1 cellular context compared by ENCODE assay signal in the genomic region with DNA sequence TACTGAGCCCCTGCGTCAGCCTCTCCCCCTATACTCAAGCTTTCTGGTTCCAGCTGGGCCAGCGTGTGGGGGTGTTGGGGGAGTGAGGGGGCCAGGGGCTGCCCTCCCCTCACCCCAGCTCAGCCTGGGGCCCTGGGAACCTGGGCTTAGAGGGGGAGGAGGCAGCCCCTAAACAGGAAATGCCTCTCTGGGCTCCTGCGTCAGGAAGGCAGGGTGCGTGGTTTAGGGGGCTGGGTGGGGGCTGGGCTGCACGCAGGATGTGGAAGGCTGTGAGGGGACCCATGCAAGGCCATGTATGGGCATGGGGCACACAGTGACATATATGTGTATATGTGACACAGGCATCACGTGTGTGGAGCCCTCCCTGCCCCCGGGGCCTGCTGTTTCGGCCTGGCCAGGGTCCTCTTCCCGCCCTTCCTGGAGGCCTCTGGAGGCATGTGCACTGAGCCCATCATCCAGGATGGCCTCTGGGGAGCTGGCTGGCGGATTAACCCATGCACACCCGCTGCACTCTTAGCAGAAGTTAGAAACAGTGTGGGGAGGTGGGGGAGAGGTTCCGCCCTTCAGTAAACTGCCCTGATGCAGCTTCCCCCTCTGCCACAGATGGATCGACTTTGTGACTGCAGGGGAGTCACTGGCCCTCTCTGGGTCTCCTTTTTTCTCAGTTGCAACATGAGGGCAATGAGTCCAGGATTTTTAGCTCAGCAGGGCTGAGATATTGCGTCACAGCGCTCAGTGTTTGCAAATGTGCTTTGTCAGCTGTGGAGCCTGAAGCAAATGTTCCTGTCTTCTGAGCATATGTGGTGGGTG.
TF ChIP-seq lines count a peak whose summit lies in the region.

No MANE protein-coding gene starts in this region.

TF ChIP-seq in HepG2, 621 proteins besides CTCF, POLR2A, EP300 and RAD21 (continued from another document and continues in another):
- TF ChIP-seq, protein P1, sequence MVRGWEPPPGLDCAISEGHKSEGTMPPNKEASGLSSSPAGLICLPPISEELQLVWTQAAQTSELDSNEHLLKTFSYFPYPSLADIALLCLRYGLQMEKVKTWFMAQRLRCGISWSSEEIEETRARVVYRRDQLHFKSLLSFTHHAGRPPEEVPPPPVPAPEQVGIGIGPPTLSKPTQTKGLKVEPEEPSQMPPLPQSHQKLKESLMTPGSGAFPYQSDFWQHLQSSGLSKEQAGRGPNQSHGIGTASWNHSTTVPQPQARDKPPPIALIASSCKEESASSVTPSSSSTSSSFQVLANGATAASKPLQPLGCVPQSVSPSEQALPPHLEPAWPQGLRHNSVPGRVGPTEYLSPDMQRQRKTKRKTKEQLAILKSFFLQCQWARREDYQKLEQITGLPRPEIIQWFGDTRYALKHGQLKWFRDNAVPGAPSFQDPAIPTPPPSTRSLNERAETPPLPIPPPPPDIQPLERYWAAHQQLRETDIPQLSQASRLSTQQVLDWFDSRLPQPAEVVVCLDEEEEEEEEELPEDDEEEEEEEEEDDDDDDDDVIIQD (CRISPR knock-in tag; IDR thresholded peaks at IDR 0.05; ENCODE audit: low read depth) = no peak
- TF ChIP-seq SRSF1 (optimal IDR thresholded peaks at IDR 0.05; ENCODE audit: low read depth, low read length) = no peak
- TF ChIP-seq ZNF790 (CRISPR knock-in tag; IDR thresholded peaks at IDR 0.05; ENCODE audit: borderline replicate concordance) = no peak
- TF ChIP-seq ZNF232 (CRISPR knock-in tag; IDR thresholded peaks at IDR 0.05; ENCODE audit: borderline replicate concordance) = no peak
- TF ChIP-seq HMGA1 (CRISPR knock-in tag; conservative IDR thresholded peaks at IDR 0.05) = no peak
- no peak for TF ChIP-seq ADNP (CRISPR knock-in tag; IDR thresholded peaks at IDR 0.05)
- TF ChIP-seq SALL1 (CRISPR knock-in tag; IDR thresholded peaks at IDR 0.05) = peak; percentile 41
- no peak for TF ChIP-seq ZFP1 (CRISPR knock-in tag; IDR thresholded peaks at IDR 0.05)
- TF ChIP-seq HDAC2 (CRISPR knock-in tag; IDR thresholded peaks at IDR 0.05) = no peak
- TF ChIP-seq YEATS4 (CRISPR knock-in tag; IDR thresholded peaks at IDR 0.05; ENCODE audit: borderline replicate concordance) = 0 out of 2 replicates have a peak, but pooled peaks have one; percentile 47
- TF ChIP-seq ZNF547 (CRISPR knock-in tag; IDR thresholded peaks at IDR 0.05) = no peak
- TF ChIP-seq, protein P2, sequence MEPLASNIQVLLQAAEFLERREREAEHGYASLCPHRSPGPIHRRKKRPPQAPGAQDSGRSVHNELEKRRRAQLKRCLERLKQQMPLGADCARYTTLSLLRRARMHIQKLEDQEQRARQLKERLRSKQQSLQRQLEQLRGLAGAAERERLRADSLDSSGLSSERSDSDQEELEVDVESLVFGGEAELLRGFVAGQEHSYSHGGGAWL (CRISPR knock-in tag; IDR thresholded peaks at IDR 0.05) = no peak
- TF ChIP-seq SP4 (CRISPR knock-in tag; IDR thresholded peaks at IDR 0.05) = 0 out of 2 replicates have a peak, but pooled peaks have one; percentile 12
- TF ChIP-seq, protein P3, sequence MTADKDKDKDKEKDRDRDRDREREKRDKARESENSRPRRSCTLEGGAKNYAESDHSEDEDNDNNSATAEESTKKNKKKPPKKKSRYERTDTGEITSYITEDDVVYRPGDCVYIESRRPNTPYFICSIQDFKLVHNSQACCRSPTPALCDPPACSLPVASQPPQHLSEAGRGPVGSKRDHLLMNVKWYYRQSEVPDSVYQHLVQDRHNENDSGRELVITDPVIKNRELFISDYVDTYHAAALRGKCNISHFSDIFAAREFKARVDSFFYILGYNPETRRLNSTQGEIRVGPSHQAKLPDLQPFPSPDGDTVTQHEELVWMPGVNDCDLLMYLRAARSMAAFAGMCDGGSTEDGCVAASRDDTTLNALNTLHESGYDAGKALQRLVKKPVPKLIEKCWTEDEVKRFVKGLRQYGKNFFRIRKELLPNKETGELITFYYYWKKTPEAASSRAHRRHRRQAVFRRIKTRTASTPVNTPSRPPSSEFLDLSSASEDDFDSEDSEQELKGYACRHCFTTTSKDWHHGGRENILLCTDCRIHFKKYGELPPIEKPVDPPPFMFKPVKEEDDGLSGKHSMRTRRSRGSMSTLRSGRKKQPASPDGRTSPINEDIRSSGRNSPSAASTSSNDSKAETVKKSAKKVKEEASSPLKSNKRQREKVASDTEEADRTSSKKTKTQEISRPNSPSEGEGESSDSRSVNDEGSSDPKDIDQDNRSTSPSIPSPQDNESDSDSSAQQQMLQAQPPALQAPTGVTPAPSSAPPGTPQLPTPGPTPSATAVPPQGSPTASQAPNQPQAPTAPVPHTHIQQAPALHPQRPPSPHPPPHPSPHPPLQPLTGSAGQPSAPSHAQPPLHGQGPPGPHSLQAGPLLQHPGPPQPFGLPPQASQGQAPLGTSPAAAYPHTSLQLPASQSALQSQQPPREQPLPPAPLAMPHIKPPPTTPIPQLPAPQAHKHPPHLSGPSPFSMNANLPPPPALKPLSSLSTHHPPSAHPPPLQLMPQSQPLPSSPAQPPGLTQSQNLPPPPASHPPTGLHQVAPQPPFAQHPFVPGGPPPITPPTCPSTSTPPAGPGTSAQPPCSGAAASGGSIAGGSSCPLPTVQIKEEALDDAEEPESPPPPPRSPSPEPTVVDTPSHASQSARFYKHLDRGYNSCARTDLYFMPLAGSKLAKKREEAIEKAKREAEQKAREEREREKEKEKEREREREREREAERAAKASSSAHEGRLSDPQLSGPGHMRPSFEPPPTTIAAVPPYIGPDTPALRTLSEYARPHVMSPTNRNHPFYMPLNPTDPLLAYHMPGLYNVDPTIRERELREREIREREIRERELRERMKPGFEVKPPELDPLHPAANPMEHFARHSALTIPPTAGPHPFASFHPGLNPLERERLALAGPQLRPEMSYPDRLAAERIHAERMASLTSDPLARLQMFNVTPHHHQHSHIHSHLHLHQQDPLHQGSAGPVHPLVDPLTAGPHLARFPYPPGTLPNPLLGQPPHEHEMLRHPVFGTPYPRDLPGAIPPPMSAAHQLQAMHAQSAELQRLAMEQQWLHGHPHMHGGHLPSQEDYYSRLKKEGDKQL (CRISPR knock-in tag; IDR thresholded peaks at IDR 0.05; ENCODE audit: low read depth) = no peak
- TF ChIP-seq, protein P4, sequence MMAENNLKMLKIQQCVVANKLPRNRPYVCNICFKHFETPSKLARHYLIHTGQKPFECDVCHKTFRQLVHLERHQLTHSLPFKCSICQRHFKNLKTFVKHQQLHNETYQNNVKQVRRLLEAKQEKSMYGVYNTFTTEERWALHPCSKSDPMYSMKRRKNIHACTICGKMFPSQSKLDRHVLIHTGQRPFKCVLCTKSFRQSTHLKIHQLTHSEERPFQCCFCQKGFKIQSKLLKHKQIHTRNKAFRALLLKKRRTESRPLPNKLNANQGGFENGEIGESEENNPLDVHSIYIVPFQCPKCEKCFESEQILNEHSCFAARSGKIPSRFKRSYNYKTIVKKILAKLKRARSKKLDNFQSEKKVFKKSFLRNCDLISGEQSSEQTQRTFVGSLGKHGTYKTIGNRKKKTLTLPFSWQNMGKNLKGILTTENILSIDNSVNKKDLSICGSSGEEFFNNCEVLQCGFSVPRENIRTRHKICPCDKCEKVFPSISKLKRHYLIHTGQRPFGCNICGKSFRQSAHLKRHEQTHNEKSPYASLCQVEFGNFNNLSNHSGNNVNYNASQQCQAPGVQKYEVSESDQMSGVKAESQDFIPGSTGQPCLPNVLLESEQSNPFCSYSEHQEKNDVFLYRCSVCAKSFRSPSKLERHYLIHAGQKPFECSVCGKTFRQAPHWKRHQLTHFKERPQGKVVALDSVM (CRISPR knock-in tag; IDR thresholded peaks at IDR 0.05) = no peak; the same call in 1 of the 2 replicates
- peak; percentile 54; the same call in 1 of the 2 replicates for TF ChIP-seq ATF7 (IDR thresholded peaks at IDR 0.05)
- no peak for TF ChIP-seq ATF7 (CRISPR knock-in tag; IDR thresholded peaks at IDR 0.05)
- no peak for TF ChIP-seq ISL2 (CRISPR knock-in tag; IDR thresholded peaks at IDR 0.05)
- TF ChIP-seq SRF (IDR thresholded peaks at IDR 0.05; ENCODE audit: low read depth, low read length) = peak; percentile 47; the same call in 1 of the 2 replicates
- no peak for TF ChIP-seq ZC3H4 (CRISPR knock-in tag; IDR thresholded peaks at IDR 0.05; ENCODE audit: borderline replicate concordance)
- no peak for TF ChIP-seq MLLT10 (CRISPR knock-in tag; IDR thresholded peaks at IDR 0.05)
- no peak for TF ChIP-seq CC2D1A (CRISPR knock-in tag; IDR thresholded peaks at IDR 0.05)
- TF ChIP-seq ZNF737 (CRISPR knock-in tag; IDR thresholded peaks at IDR 0.05; ENCODE audit: borderline replicate concordance) = no peak
- no peak for TF ChIP-seq ZNF709 (CRISPR knock-in tag; IDR thresholded peaks at IDR 0.05)
- TF ChIP-seq, protein P5, sequence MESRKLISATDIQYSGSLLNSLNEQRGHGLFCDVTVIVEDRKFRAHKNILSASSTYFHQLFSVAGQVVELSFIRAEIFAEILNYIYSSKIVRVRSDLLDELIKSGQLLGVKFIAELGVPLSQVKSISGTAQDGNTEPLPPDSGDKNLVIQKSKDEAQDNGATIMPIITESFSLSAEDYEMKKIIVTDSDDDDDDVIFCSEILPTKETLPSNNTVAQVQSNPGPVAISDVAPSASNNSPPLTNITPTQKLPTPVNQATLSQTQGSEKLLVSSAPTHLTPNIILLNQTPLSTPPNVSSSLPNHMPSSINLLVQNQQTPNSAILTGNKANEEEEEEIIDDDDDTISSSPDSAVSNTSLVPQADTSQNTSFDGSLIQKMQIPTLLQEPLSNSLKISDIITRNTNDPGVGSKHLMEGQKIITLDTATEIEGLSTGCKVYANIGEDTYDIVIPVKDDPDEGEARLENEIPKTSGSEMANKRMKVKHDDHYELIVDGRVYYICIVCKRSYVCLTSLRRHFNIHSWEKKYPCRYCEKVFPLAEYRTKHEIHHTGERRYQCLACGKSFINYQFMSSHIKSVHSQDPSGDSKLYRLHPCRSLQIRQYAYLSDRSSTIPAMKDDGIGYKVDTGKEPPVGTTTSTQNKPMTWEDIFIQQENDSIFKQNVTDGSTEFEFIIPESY (CRISPR knock-in tag; IDR thresholded peaks at IDR 0.05) = no peak
- no peak for TF ChIP-seq ONECUT2 (CRISPR knock-in tag; IDR thresholded peaks at IDR 0.05)
- TF ChIP-seq NR2F6 (IDR thresholded peaks at IDR 0.05) = no peak
- TF ChIP-seq NR2F6 (CRISPR knock-in tag; IDR thresholded peaks at IDR 0.05) = 0 out of 2 replicates have a peak, but pooled peaks have one; percentile 10
- no peak for TF ChIP-seq ZBTB1 (CRISPR knock-in tag; IDR thresholded peaks at IDR 0.05; ENCODE audit: borderline replicate concordance)
- 0 out of 2 replicates have a peak, but pooled peaks have one; percentile 47 for TF ChIP-seq ZNF331 (CRISPR knock-in tag; IDR thresholded peaks at IDR 0.05)
- TF ChIP-seq, protein P6, sequence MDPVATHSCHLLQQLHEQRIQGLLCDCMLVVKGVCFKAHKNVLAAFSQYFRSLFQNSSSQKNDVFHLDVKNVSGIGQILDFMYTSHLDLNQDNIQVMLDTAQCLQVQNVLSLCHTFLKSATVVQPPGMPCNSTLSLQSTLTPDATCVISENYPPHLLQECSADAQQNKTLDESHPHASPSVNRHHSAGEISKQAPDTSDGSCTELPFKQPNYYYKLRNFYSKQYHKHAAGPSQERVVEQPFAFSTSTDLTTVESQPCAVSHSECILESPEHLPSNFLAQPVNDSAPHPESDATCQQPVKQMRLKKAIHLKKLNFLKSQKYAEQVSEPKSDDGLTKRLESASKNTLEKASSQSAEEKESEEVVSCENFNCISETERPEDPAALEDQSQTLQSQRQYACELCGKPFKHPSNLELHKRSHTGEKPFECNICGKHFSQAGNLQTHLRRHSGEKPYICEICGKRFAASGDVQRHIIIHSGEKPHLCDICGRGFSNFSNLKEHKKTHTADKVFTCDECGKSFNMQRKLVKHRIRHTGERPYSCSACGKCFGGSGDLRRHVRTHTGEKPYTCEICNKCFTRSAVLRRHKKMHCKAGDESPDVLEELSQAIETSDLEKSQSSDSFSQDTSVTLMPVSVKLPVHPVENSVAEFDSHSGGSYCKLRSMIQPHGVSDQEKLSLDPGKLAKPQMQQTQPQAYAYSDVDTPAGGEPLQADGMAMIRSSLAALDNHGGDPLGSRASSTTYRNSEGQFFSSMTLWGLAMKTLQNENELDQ (CRISPR knock-in tag; IDR thresholded peaks at IDR 0.05; ENCODE audit: borderline replicate concordance) = no peak
- TF ChIP-seq RFX5 (IDR thresholded peaks at IDR 0.05; ENCODE audit: low read depth, low read length) = no peak
- TF ChIP-seq ZSCAN9 (CRISPR knock-in tag; IDR thresholded peaks at IDR 0.05; ENCODE audit: borderline replicate concordance) = no peak
- TF ChIP-seq ZFP62 (CRISPR knock-in tag; IDR thresholded peaks at IDR 0.05) = no peak
- TF ChIP-seq ZNF720 (CRISPR knock-in tag; IDR thresholded peaks at IDR 0.05) = no peak
- TF ChIP-seq SATB2 (CRISPR knock-in tag; IDR thresholded peaks at IDR 0.05) = no peak
- TF ChIP-seq SCMH1 (CRISPR knock-in tag; IDR thresholded peaks at IDR 0.05; ENCODE audit: borderline replicate concordance) = no peak
- TF ChIP-seq, protein P7, sequence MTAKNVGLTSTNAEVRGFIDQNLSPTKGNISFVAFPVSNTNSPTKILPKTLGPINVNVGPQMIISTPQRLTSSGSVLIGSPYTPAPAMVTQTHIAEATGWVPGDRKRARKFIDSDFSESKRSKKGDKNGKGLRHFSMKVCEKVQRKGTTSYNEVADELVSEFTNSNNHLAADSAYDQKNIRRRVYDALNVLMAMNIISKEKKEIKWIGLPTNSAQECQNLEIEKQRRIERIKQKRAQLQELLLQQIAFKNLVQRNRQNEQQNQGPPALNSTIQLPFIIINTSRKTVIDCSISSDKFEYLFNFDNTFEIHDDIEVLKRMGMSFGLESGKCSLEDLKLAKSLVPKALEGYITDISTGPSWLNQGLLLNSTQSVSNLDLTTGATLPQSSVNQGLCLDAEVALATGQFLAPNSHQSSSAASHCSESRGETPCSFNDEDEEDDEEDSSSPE (CRISPR knock-in tag; IDR thresholded peaks at IDR 0.05) = peak; percentile 49; the same call in 1 of the 2 replicates
